Comparison of ENCODE assay signal across 10 cellular contexts in genomic region chr4:8473198-8473919, GRCh38. TPM values are rescaled to one million over a fixed set of nuclear protein-coding genes. Genes with fewer than 3 reads are reported as not detected.
DNase-seq lines count a peak whose midpoint lies in the region; ATAC-seq and TF ChIP-seq lines count a peak whose summit lies in the region.
"Had no signal": no experiment of that assay in that cellular context is flagged by ENCODE, and none has a peak within 500 bp of the region (broad histone marks: within the 10 kb centered on the region; RNA-seq: fewer than 3 reads in every experiment).

No MANE protein-coding gene starts in this region.

- H3K27ac ChIP-seq in ACC112 (ENCODE audit: low read depth, low read length), result peak overlapping the region; percentile 92
- H3K27ac ChIP-seq in SJCRH30, result peak overlapping the region; percentile 16; the same call in 1 of the 2 replicates
- peak overlapping the region; percentile 95 for H3K27ac ChIP-seq in parathyroid adenoma

- H3K79me2 ChIP-seq in ACC112 (ENCODE audit: control insufficient read depth, insufficient read depth, low read length, unreplicated experiment), result no peaks in the 10 kb centered on the region
- H3K79me2 ChIP-seq in parathyroid adenoma, result no peaks in the 10 kb centered on the region

- H3K9ac ChIP-seq in parathyroid adenoma, result peak overlapping the region; percentile 11

- H3K4me2 ChIP-seq in parathyroid adenoma (ENCODE audit: low read length), result peak overlapping the region; percentile 1

- H3K36me3 ChIP-seq in ACC112 (ENCODE audit: insufficient read depth, low read length) (peaks cover 5% of the 10 kb centered on the region; the same call in 1 of the 2 replicates), SJCRH30 (peaks cover 13% of the 10 kb centered on the region), parathyroid adenoma (ENCODE audit: control insufficient read depth, insufficient read depth, low read length) (no peaks in the 10 kb centered on the region)

- H2AFZ ChIP-seq in ACC112 (ENCODE audit: low read length, unreplicated experiment) (peak overlapping the region; percentile 43), parathyroid adenoma (peak overlapping the region; percentile 73)

- H3K4me3 ChIP-seq in ACC112 (ENCODE audit: low read depth, low read length) (peak overlapping the region; percentile 36; the same call in 1 of the 2 replicates), SJCRH30 (no peak overlapping the region), fibroblast of villous mesenchyme (ENCODE audit: low read depth, low read length) (peak overlapping the region; percentile 42), parathyroid adenoma (ENCODE audit: low read depth, low read length) (no peak overlapping the region)

- H3K4me1 ChIP-seq in ACC112 (ENCODE audit: control insufficient read depth, insufficient read depth, low read length, unreplicated experiment), result peaks cover 23% of the 10 kb centered on the region
- H3K4me1 ChIP-seq in SJCRH30, result peaks cover 22% of the 10 kb centered on the region
- peaks cover 21% of the 10 kb centered on the region for H3K4me1 ChIP-seq in parathyroid adenoma

- H3K27me3 ChIP-seq in ACC112 (ENCODE audit: insufficient read depth, low read length), result no peaks in the 10 kb centered on the region
- H3K27me3 ChIP-seq in SJCRH30, result no peaks in the 10 kb centered on the region
- no peaks in the 10 kb centered on the region for H3K27me3 ChIP-seq in parathyroid adenoma (ENCODE audit: control insufficient read depth, insufficient read depth, low read length)

- TF ChIP-seq CTCF in fibroblast of villous mesenchyme (IDR thresholded peaks at IDR 0.05; ENCODE audit: insufficient read depth, low read depth, low read length) (peak; percentile 63), parathyroid adenoma (IDR thresholded peaks at IDR 0.05) (no peak)

- H3K9me3 ChIP-seq in SJCRH30 (replicated peaks) (no peaks in the 10 kb centered on the region), parathyroid adenoma (ENCODE audit: control insufficient read depth, low read length) (no peaks in the 10 kb centered on the region)

- ATAC-seq in GM18861 (IDR thresholded peaks at IDR 0.05; ENCODE audit: unreplicated experiment), result no peak

- DNase-seq in SJCRH30 (no peak), fibroblast of villous mesenchyme (ENCODE audit: low read depth) (no peak), NCI-H2029 treated with DMSO at 0.1 percent for 48 hours (lab: John Stamatoyannopoulos, UW) (no peak), midbrain (lab: John Stamatoyannopoulos, UW) (no peak), NK-92 (lab: John Stamatoyannopoulos, UW; ENCODE audit: unreplicated experiment) (no peak)
- DNase-seq: activated T-cell treated with anti-CD3 and anti-CD28 coated beads, Interleukin-2, amount 50 U/mL, for 48 hours; AML-193 had no signal

RNA-seq across cellular contexts. Expression of gene TRMT44, which starts 32.8 kb away (rescaled TPM):
- 13.5 and 14.3 TPM in 2 replicates for total RNA-seq in SJCRH30 (2014; rRNA removed; shearing (Covaris generic))
- 17.4 and 19.4 TPM in 2 replicates for total RNA-seq in fibroblast of villous mesenchyme

RNA-seq across cellular contexts. Expression of gene ACOX3, which starts 32.8 kb away (rescaled TPM):
- 20.0 and 21.4 TPM in 2 replicates for total RNA-seq in SJCRH30 (2014; rRNA removed; shearing (Covaris generic))
- total RNA-seq in fibroblast of villous mesenchyme, result 26.8 and 32.5 TPM in 2 replicates

Comparison
In these comparisons a context has a peak if more than half of its experiments do, and no peak if none do; other contexts are left out.
1. H3K27ac ChIP-seq: peak in every context shown above with its lines; median percentile 95 in parathyroid adenoma; 92 in ACC112; 16 in SJCRH30.
2. H3K4me3 ChIP-seq: peak in ACC112 (single experiment) and fibroblast of villous mesenchyme (single experiment); none in SJCRH30 (single experiment) and parathyroid adenoma (single experiment).